Comparison of ENCODE assay signal across 1 cellular context in the genomic region with DNA sequence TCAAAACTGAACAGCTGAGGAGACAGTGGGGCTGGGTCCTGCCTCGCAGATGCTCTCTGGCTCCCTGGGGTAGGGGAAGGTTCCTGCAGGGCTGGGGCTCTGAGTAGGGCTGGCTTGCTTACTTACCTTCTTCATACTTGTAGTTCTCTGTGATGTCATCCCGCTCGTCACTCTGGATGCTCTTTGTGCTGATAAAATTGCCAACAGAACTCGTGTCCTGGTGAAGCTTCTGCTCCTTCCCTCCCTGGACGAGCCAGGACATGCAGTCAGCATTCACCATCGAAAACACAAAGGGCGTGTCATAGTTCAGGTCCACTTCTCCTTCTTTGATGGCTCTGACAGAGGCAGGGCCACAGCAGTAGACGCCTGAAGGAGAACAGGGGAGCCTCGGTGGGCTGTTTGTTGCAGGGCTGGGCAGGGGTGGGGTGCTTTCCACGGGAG.
TF ChIP-seq lines count a peak whose summit lies in the region.

No MANE protein-coding gene starts in this region.

TF ChIP-seq in H1, 55 proteins besides CTCF, POLR2A, EP300 and RAD21:
- TF ChIP-seq CEBPB (IDR thresholded peaks at IDR 0.05; ENCODE audit: low read depth, low read length) (no peak), TAF1 (IDR thresholded peaks at IDR 0.05; ENCODE audit: low read depth, low read length) (no peak), POU5F1 (IDR thresholded peaks at IDR 0.05; ENCODE audit: low read depth, low read length) (no peak), KDM4A (IDR thresholded peaks at IDR 0.05; ENCODE audit: low read depth, low read length, severe bottlenecking) (no peak), SP2 (IDR thresholded peaks at IDR 0.05; ENCODE audit: low read length) (no peak), SIX5 (IDR thresholded peaks at IDR 0.05; ENCODE audit: low read depth, low read length) (no peak), RXRA (IDR thresholded peaks at IDR 0.05; ENCODE audit: insufficient read depth, low read depth, low read length) (no peak), JUN (IDR thresholded peaks at IDR 0.05; ENCODE audit: low read depth, low read length) (no peak), SUZ12 (IDR thresholded peaks at IDR 0.05; ENCODE audit: low read length) (no peak), BRCA1 (IDR thresholded peaks at IDR 0.05; ENCODE audit: low read depth, low read length) (no peak), CHD2 (IDR thresholded peaks at IDR 0.05; ENCODE audit: low read length) (no peak), BCL11A (IDR thresholded peaks at IDR 0.05; ENCODE audit: low read depth in 2 of 2, low read length in 2 of 2) (no peak), TEAD4 (IDR thresholded peaks at IDR 0.05; ENCODE audit: low read depth, low read length) (no peak), HDAC6 (IDR thresholded peaks at IDR 0.05; ENCODE audit: low read depth, low read length) (no peak)
- TF ChIP-seq, protein P1, sequence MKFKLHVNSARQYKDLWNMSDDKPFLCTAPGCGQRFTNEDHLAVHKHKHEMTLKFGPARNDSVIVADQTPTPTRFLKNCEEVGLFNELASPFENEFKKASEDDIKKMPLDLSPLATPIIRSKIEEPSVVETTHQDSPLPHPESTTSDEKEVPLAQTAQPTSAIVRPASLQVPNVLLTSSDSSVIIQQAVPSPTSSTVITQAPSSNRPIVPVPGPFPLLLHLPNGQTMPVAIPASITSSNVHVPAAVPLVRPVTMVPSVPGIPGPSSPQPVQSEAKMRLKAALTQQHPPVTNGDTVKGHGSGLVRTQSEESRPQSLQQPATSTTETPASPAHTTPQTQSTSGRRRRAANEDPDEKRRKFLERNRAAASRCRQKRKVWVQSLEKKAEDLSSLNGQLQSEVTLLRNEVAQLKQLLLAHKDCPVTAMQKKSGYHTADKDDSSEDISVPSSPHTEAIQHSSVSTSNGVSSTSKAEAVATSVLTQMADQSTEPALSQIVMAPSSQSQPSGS (IDR thresholded peaks at IDR 0.05; ENCODE audit: low read length), result no peak
- TF ChIP-seq, protein P2, sequence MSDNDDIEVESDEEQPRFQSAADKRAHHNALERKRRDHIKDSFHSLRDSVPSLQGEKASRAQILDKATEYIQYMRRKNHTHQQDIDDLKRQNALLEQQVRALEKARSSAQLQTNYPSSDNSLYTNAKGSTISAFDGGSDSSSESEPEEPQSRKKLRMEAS (IDR thresholded peaks at IDR 0.05), result no peak
TF ChIP-seq in H1: peak in this region for 0.
